8 cellular contexts compared by ENCODE assay signal in the genomic region with DNA sequence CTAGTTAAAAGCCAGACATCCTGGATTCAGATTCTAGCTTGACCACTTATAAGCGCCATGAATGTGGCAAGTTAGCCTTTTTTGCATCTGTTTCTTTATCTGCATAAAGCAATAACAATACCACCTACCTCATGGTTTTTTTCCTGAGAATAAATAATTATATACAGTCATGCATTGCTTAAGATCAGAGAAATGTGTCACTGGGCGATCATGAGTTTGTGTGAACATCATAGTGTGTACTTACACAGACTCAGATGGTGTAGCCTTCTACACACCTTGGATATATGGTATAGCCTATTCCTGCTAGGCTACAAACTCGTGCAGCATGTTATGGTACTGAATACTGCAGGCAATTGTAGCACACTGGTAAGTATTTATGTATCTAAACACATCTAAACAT.
A peak's percentile ranks its signal among the peaks of the same experiment; 100 is the strongest.
DNase-seq lines count a peak whose midpoint lies in the region; ATAC-seq, FAIRE-seq and TF ChIP-seq lines count a peak whose summit lies in the region.

No MANE protein-coding gene starts in this region.

- H3K27ac ChIP-seq in left ventricle myocardium inferior (replicated peaks) = peak overlapping the region; percentile 86
- peak overlapping the region; percentile 62 for H3K27ac ChIP-seq in muscle layer of colon (ENCODE audit: low read depth, low read length)
- peak overlapping the region; percentile 77 to 79 for H3K27ac ChIP-seq in uterus

- DNase-seq in left ventricle myocardium inferior (no peak), Right ventricle myocardium inferior (ENCODE audit: missing footprints) (no peak), bronchial epithelial cell (ENCODE audit: low read depth) (peak; percentile 64), uterus (no peak), NCI-H1694 treated with DMSO at 0.1 percent for 48 hours (lab: John Stamatoyannopoulos, UW) (no peak), NCI-H524 (lab: John Stamatoyannopoulos, UW) (no peak), DMS79 (lab: John Stamatoyannopoulos, UW) (no peak)

- no peak for TF ChIP-seq POLR2A in uterus (IDR thresholded peaks at IDR 0.05)

- no peaks in the 10 kb centered on the region for H3K36me3 ChIP-seq in left ventricle myocardium inferior
- no peaks in the 10 kb centered on the region for H3K36me3 ChIP-seq in bronchial epithelial cell (ENCODE audit: control insufficient read depth, insufficient read depth, low read length)
- H3K36me3 ChIP-seq in muscle layer of colon (ENCODE audit: insufficient read depth, low read length) = no peaks in the 10 kb centered on the region
- no peaks in the 10 kb centered on the region for H3K36me3 ChIP-seq in uterus

- intact Hi-C loops in left ventricle myocardium inferior (cut with micrococcal nuclease) = no loop called here
- intact Hi-C loops in Right ventricle myocardium inferior (cut with DNase I) = no loop called here
- intact Hi-C loops in uterus (cut with DNase I; ENCODE audit: low total_unique reads) = no loop called here

- ATAC-seq in Right ventricle myocardium inferior = no peak

- TF ChIP-seq CTCF in left ventricle myocardium inferior (IDR thresholded peaks at IDR 0.05; ENCODE audit: borderline replicate concordance) (no peak), bronchial epithelial cell (IDR thresholded peaks at IDR 0.05; ENCODE audit: insufficient read depth, low read length, severe bottlenecking) (no peak), uterus (IDR thresholded peaks at IDR 0.05) (no peak)

- H3K4me1 ChIP-seq in left ventricle myocardium inferior (peaks cover 18% of the 10 kb centered on the region), muscle layer of colon (ENCODE audit: insufficient read depth, low read length) (peaks cover 48% of the 10 kb centered on the region), uterus (no peaks in the 10 kb centered on the region)

- H3K9me3 ChIP-seq in left ventricle myocardium inferior (replicated peaks) (no peaks in the 10 kb centered on the region), muscle layer of colon (ENCODE audit: low read length) (no peaks in the 10 kb centered on the region), uterus (no peaks in the 10 kb centered on the region)

- H3K4me3 ChIP-seq in left ventricle myocardium inferior = peak overlapping the region; percentile 64
- no peak overlapping the region for H3K4me3 ChIP-seq in bronchial epithelial cell (ENCODE audit: low read depth, low read length)
- H3K4me3 ChIP-seq in muscle layer of colon (ENCODE audit: low read depth in 1 of 2, low read length in 2 of 2) = peak overlapping the region in 1 of 2 donors; percentile 72
- no peak overlapping the region for H3K4me3 ChIP-seq in uterus

- H3K27me3 ChIP-seq in left ventricle myocardium inferior (ENCODE audit: low read depth) (no peaks in the 10 kb centered on the region), bronchial epithelial cell (ENCODE audit: control insufficient read depth, insufficient read depth, low read length) (no peaks in the 10 kb centered on the region), muscle layer of colon (ENCODE audit: control insufficient read depth in 1 of 2, insufficient read depth in 2 of 2, low read length in 2 of 2) (no peaks in the 10 kb centered on the region), uterus (no peaks in the 10 kb centered on the region)

- H3K9ac ChIP-seq in muscle layer of colon (ENCODE audit: low read length) = peak overlapping the region; percentile 72

- no peak for FAIRE-seq in bronchial epithelial cell (lab: Jason Lieb, UNC)
